In the genomic region with DNA sequence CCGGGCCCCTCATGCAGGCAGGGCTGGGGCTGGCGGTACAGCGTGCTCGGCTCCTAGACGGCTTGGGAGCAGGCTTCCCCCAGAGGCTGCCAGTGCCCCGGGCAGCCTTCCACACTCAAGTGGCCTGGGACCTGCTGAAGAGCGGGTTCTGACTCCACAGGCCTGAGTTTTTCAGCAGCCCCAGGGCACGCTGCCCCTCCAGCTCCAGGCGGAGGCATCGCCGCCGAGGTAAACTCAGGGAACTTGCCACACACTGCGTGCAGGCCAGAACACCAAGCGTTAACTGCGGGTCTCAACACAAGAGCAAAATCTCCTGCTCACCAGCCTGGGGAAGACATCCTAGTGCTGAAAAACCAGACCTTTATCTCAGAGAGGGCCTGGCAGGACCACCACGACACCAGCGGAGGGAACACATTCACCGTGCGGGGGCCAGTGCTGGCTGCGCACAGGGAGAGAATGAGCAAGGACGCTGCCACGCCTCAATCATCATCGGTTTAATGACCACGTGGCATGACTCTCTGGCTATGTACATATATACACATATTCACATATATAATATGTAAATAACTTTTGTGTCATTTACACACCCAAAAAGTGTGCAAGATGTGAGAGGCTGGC, we compare ENCODE assay signal across 22 cellular contexts.
"Had no signal": no experiment of that assay in that cellular context is flagged by ENCODE, and none has a peak within 500 bp of the region (broad histone marks: within the 10 kb centered on the region; RNA-seq: fewer than 3 reads in every experiment).

No MANE protein-coding gene starts in this region.

- H3K4me1 Mint-ChIP-seq: mesothelial cell of epicardium had no signal

- H3K4me3 ChIP-seq: heart right ventricle, left lung, psoas muscle, sigmoid colon, transverse colon had no signal

- H3K27ac Mint-ChIP-seq: mesothelial cell of epicardium; T-helper 1 cell treated with Interleukin-12 subunit alpha and Interleukin-12 subunit beta and Interleukin-4 antibody, amounts not matched to agents 30 μg/mL and 1 μg/mL, for 36 hours had no signal

- H3K9ac ChIP-seq: parathyroid adenoma, SK-N-SH had no signal

- H3K27me3 ChIP-seq: heart right ventricle, left lung, sigmoid colon, transverse colon had no signal

- ATAC-seq: activated naive CD4-positive, alpha-beta T cell treated with anti-CD3 and anti-CD28 coated beads, Interleukin-2, amount 50 U/mL, for 72 hours; naive thymus-derived CD4-positive, alpha-beta T cell had no signal

- H3K9me3 Mint-ChIP-seq: activated naive CD4-positive, alpha-beta T cell treated with anti-CD3 and anti-CD28 coated beads, Interleukin-2, amount 50 U/mL, for 72 hours; mesothelial cell of epicardium; T-helper 1 cell treated with Interleukin-12 subunit alpha and Interleukin-12 subunit beta and Interleukin-4 antibody, amounts not matched to agents 30 μg/mL and 1 μg/mL, for 36 hours had no signal

- H3K4me3 Mint-ChIP-seq: mesothelial cell of epicardium; naive thymus-derived CD4-positive, alpha-beta T cell; T-helper 1 cell treated with Interleukin-12 subunit alpha and Interleukin-12 subunit beta and Interleukin-4 antibody, amounts not matched to agents 30 μg/mL and 1 μg/mL, for 36 hours had no signal

- H3K9me3 ChIP-seq: heart right ventricle, left lung, psoas muscle, sigmoid colon, SK-N-SH, transverse colon had no signal

- H3K27ac ChIP-seq: left lung, parathyroid adenoma, psoas muscle, sigmoid colon, transverse colon, VCaP had no signal

- H3K27me3 Mint-ChIP-seq: naive thymus-derived CD4-positive, alpha-beta T cell had no signal

- H3K36me3 Mint-ChIP-seq: activated naive CD4-positive, alpha-beta T cell treated with anti-CD3 and anti-CD28 coated beads, Interleukin-2, amount 50 U/mL, for 72 hours had no signal

- DNase-seq: activated CD4-positive, alpha-beta T cell treated with anti-CD3 and anti-CD28 coated beads for 4 hours; activated CD4-positive, alpha-beta T cell treated with anti-CD3 and anti-CD28 coated beads, Interleukin-2, amount 50 U/mL, for 4 hours; activated gamma-delta T cell treated with Interleukin-2 at 50 U/mL for 16 hours; effector CD8-positive, alpha-beta T cell; heart right ventricle; kidney glomerular epithelial cell; left lung; naive thymus-derived CD4-positive, alpha-beta T cell; psoas muscle; sigmoid colon; SK-N-SH; small intestine; stimulated activated CD4-positive, alpha-beta T cell treated with anti-CD3 and anti-CD28 coated beads, Interleukin-1b, Interleukin-23, amount 100 ng/mL, for 48 hours; stimulated activated naive CD4-positive, alpha-beta T cell treated with Interleukin-2 at 50 U/mL for 16 hours; SW 1271; T-helper 9 cell; transverse colon had no signal

- H3K4me1 ChIP-seq: psoas muscle, sigmoid colon, transverse colon had no signal
